Comparison of ENCODE assay signal across 8 cellular contexts in genomic region chr19:45442408-45442926, GRCh38. TPM values are rescaled to one million over a fixed set of nuclear protein-coding genes. Genes with fewer than 3 reads are reported as not detected.
DNase-seq lines count a peak whose midpoint lies in the region; ATAC-seq, FAIRE-seq and TF ChIP-seq lines count a peak whose summit lies in the region.

No MANE protein-coding gene starts in this region.

- H4K20me1 ChIP-seq in H9 (ENCODE audit: control insufficient read depth, insufficient read depth, insufficient read length) = no peaks in the 10 kb centered on the region
- H4K20me1 ChIP-seq in smooth muscle cell (ENCODE audit: low read depth) = no peaks in the 10 kb centered on the region

- H3K27me3 ChIP-seq in H9 (ENCODE audit: insufficient read depth, low read length) (no peaks in the 10 kb centered on the region), smooth muscle cell (ENCODE audit: low read depth) (no peaks in the 10 kb centered on the region)

- peaks cover 10% of the 10 kb centered on the region for H3K23me2 ChIP-seq in H9 (ENCODE audit: insufficient read length, low read depth, low read length, poor library complexity, severe bottlenecking)

- TF ChIP-seq POLR2A in H54 (IDR thresholded peaks at IDR 0.05; ENCODE audit: low read depth, low read length) = no peak

- DNase-seq in H9 (no peak), activated B cell treated with CpG ODN at 0.5 μM for 24 hours (no peak), glutamatergic neuron (no peak), smooth muscle cell (lab: John Stamatoyannopoulos, UW; ENCODE audit: unreplicated experiment) (no peak), H54 (ENCODE audit: insufficient read length, low spot score) (no peak), DMS 273 treated with DMSO at 0.1 percent for 48 hours (lab: John Stamatoyannopoulos, UW) (no peak), DMS79 treated with DMSO at 0.1 percent for 48 hours (lab: John Stamatoyannopoulos, UW) (no peak)

- no peak overlapping the region for H3K9ac ChIP-seq in H9 (ENCODE audit: extremely low read depth, insufficient read length, low read length)
- no peak overlapping the region for H3K9ac ChIP-seq in smooth muscle cell (ENCODE audit: low read depth)

- TF ChIP-seq CTCF in H9 (conservative IDR thresholded peaks at IDR 0.05) (no peak), activated B cell treated with CpG ODN at 0.5 μM for 24 hours (IDR thresholded peaks at IDR 0.05) (no peak), glutamatergic neuron (IDR thresholded peaks at IDR 0.05; ENCODE audit: partially characterized antibody, unreplicated experiment) (no peak), smooth muscle cell (IDR thresholded peaks at IDR 0.05; ENCODE audit: borderline replicate concordance, insufficient read depth, poor library complexity, severe bottlenecking) (no peak)

- no peak overlapping the region for H3K4ac ChIP-seq in H9 (ENCODE audit: low read depth, low read length)

- H3K27ac Mint-ChIP-seq in H9 (peak overlapping the region in 1 of 3 experiments; percentile 89; a peak in 1 of 7 replicates), activated B cell treated with CpG ODN at 0.5 μM for 24 hours (peak overlapping the region; percentile 89), glutamatergic neuron (ENCODE audit: unreplicated experiment) (peak overlapping the region; percentile 24)

- no peak overlapping the region for H4K91ac ChIP-seq in H9 (ENCODE audit: insufficient read length, low read depth, low read length)

- H2BK120ac ChIP-seq in H9 (ENCODE audit: low read depth, low read length, poor library complexity, severe bottlenecking) = no peak overlapping the region

- H3K4me3 ChIP-seq in smooth muscle cell = no peak overlapping the region

- no peak overlapping the region for H3K18ac ChIP-seq in H9 (ENCODE audit: insufficient read length, low read depth, low read length)

- peak overlapping the region; percentile 77 to 94 for H3K4me3 Mint-ChIP-seq in H9
- H3K4me3 Mint-ChIP-seq in activated B cell treated with CpG ODN at 0.5 μM for 24 hours = peak overlapping the region; percentile 84
- peak overlapping the region; percentile 81 for H3K4me3 Mint-ChIP-seq in glutamatergic neuron (ENCODE audit: unreplicated experiment)

- POLR2A ChIA-PET in activated B cell treated with CpG ODN at 0.5 μM for 24 hours (lab: Charles Lee) = interaction anchor here (1.4 to 2.0 kb wide), 3 partner anchors 25 to 36 kb away, joined by 7 to 10 read pairs (median 8); partner anchors contain the start of gene FOSB

- H2BK12ac ChIP-seq in H9 (ENCODE audit: insufficient read length, low read depth, low read length) = no peak overlapping the region

- no peak overlapping the region for H2BK20ac ChIP-seq in H9 (ENCODE audit: low read depth, low read length, poor library complexity, severe bottlenecking)

- H4K8ac ChIP-seq in H9 (replicated peaks; ENCODE audit: insufficient read length, low read depth, low read length) = no peak overlapping the region

- H2AK5ac ChIP-seq in H9 (ENCODE audit: insufficient read length, low read length) = no peak overlapping the region

- no peak overlapping the region for H3K27ac ChIP-seq in H9 (ENCODE audit: insufficient read length, low read depth, low read length)
- H3K27ac ChIP-seq in smooth muscle cell (ENCODE audit: low read depth) = peak overlapping the region; percentile 99

- FAIRE-seq in H54 (lab: Jason Lieb, UNC) = no peak

- H3K36me3 ChIP-seq in smooth muscle cell (ENCODE audit: low read depth) = no peaks in the 10 kb centered on the region

- no peak overlapping the region for H4K5ac ChIP-seq in H9 (ENCODE audit: insufficient read length, low read depth, low read length)

- CTCF ChIA-PET in activated B cell treated with CpG ODN at 0.5 μM for 24 hours (lab: Charles Lee) = interaction anchor here (1.8 kb wide), 1 partner anchor 36 kb away, joined by 6 read pairs; no protein-coding TSS in a partner anchor

- H3K9me3 Mint-ChIP-seq in H9 = peaks cover 0 to under 1% of the 10 kb centered on the region in 2 experiments; a peak in 1 of 5 replicates
- no peaks in the 10 kb centered on the region for H3K9me3 Mint-ChIP-seq in activated B cell treated with CpG ODN at 0.5 μM for 24 hours
- peaks cover 6% of the 10 kb centered on the region for H3K9me3 Mint-ChIP-seq in glutamatergic neuron (ENCODE audit: unreplicated experiment)

- no peak overlapping the region for H3K14ac ChIP-seq in H9 (ENCODE audit: insufficient read depth, low read length)

- no peak overlapping the region for H2AFZ ChIP-seq in H9 (ENCODE audit: low read length)
- no peak overlapping the region for H2AFZ ChIP-seq in smooth muscle cell (ENCODE audit: low read depth)

- intact Hi-C loops in activated B cell treated with CpG ODN at 0.5 μM for 24 hours (cut with micrococcal nuclease) = no loop called here

- no peaks in the 10 kb centered on the region for H3K79me2 ChIP-seq in H9 (ENCODE audit: insufficient read depth, low read length)
- H3K79me2 ChIP-seq in smooth muscle cell (ENCODE audit: low read depth) = no peaks in the 10 kb centered on the region

- no peaks in the 10 kb centered on the region for H3K79me1 ChIP-seq in H9 (ENCODE audit: insufficient read depth, low read depth, low read length, poor library complexity, severe bottlenecking)

- H3K36me3 Mint-ChIP-seq in H9 (ENCODE audit: insufficient read depth in 1 of 3, low read depth in 3 of 3) (no peaks in the 10 kb centered on the region), activated B cell treated with CpG ODN at 0.5 μM for 24 hours (ENCODE audit: low read depth) (no peaks in the 10 kb centered on the region), glutamatergic neuron (ENCODE audit: unreplicated experiment) (no peaks in the 10 kb centered on the region)

- no CpG with 5 or more reads among the region's 3 CpGs for WGBS in H9 (ENCODE audit: extremely low coverage, insufficient read length, low lambda C conversion rate)
- 96% methylated on average over 3 of the region's 3 CpGs for WGBS in smooth muscle cell (ENCODE audit: low lambda C conversion rate)

- H3T11ph ChIP-seq in H9 (ENCODE audit: low read length) = no peak overlapping the region

- no peak overlapping the region for H3K56ac ChIP-seq in H9 (ENCODE audit: insufficient read length, low read depth, low read length)

- H2BK5ac ChIP-seq in H9 (ENCODE audit: insufficient read length, low read length) = no peak overlapping the region

- ATAC-seq in activated B cell treated with CpG ODN at 0.5 μM for 24 hours (ENCODE audit: low read depth) (no peak), GM18519 (IDR thresholded peaks at IDR 0.05; ENCODE audit: low FRiP score, unreplicated experiment) (no peak)

- H3K4me1 ChIP-seq in H9 (ENCODE audit: insufficient read depth, low read length) = peaks cover 2% of the 10 kb centered on the region; the same call in 1 of the 2 replicates
- H3K4me1 ChIP-seq in smooth muscle cell (ENCODE audit: low read depth) = peaks cover 5% of the 10 kb centered on the region

- peaks cover 26 to 35% of the 10 kb centered on the region in 2 experiments for H3K4me1 Mint-ChIP-seq in H9
- peaks cover 49% of the 10 kb centered on the region for H3K4me1 Mint-ChIP-seq in activated B cell treated with CpG ODN at 0.5 μM for 24 hours
- peaks cover 1% of the 10 kb centered on the region for H3K4me1 Mint-ChIP-seq in glutamatergic neuron (ENCODE audit: low read depth, unreplicated experiment)

- H3F3A ChIP-seq in smooth muscle cell (ENCODE audit: low read depth) = peaks cover 33% of the 10 kb centered on the region

- H3K9me3 ChIP-seq in H9 (ENCODE audit: control insufficient read depth, low read depth, low read length) (no peaks in the 10 kb centered on the region), smooth muscle cell (replicated peaks; ENCODE audit: low read depth) (no peaks in the 10 kb centered on the region)

- no peak overlapping the region for H2BK15ac ChIP-seq in H9 (ENCODE audit: low read depth, low read length)

- H3K4me2 ChIP-seq in H9 (ENCODE audit: insufficient read depth, insufficient read length, low read length) (peak overlapping the region; percentile 76), smooth muscle cell (no peak overlapping the region)

- H3K27me3 Mint-ChIP-seq in H9 (ENCODE audit: low read depth) (peaks cover 5% of the 10 kb centered on the region; the same call in 1 of the 2 replicates), activated B cell treated with CpG ODN at 0.5 μM for 24 hours (no peaks in the 10 kb centered on the region), glutamatergic neuron (ENCODE audit: unreplicated experiment) (peaks cover 10% of the 10 kb centered on the region)

- no peak overlapping the region for H3K23ac ChIP-seq in H9 (ENCODE audit: insufficient read length, low read depth, low read length)

RNA-seq across cellular contexts. Expression of gene ERCC1, which starts 18.8 kb away (rescaled TPM):
- 62.4 and 66.7 TPM in 2 replicates for total RNA-seq in H9 (2021)
- 69.2 and 71.6 TPM in 2 replicates for total RNA-seq in activated B cell treated with CpG ODN at 0.5 μM for 24 hours
- 65.7 TPM for total RNA-seq in glutamatergic neuron (ENCODE audit: unreplicated experiment)
- total RNA-seq in smooth muscle cell = 60.8 and 72.6 TPM in 2 replicates
- 81.5 and 90.4 TPM in 2 replicates for polyA plus RNA-seq in smooth muscle cell

RNA-seq across cellular contexts. Expression of gene FOSB, which starts 25.3 kb away (rescaled TPM):
- total RNA-seq in H9 (2021) (1.7 and 2.5 TPM in 2 replicates), activated B cell treated with CpG ODN at 0.5 μM for 24 hours (16.8 and 20.4 TPM in 2 replicates), glutamatergic neuron (ENCODE audit: unreplicated experiment) (not detected), smooth muscle cell (171 and 186 TPM in 2 replicates)
- polyA plus RNA-seq in smooth muscle cell = 178 and 299 TPM in 2 replicates

RNA-seq across cellular contexts. Expression of gene POLR1G, which starts 36.0 kb away (rescaled TPM):
- total RNA-seq in H9 (2021) = 43.4 and 48.7 TPM in 2 replicates
- total RNA-seq in activated B cell treated with CpG ODN at 0.5 μM for 24 hours = 6.7 and 6.8 TPM in 2 replicates
- 4.3 TPM for total RNA-seq in glutamatergic neuron (ENCODE audit: unreplicated experiment)
- 1.4 and 1.6 TPM in 2 replicates for total RNA-seq in smooth muscle cell
- 2.7 and 3.9 TPM in 2 replicates for polyA plus RNA-seq in smooth muscle cell

RNA-seq across cellular contexts. Expression of gene PPP1R13L, which starts 37.6 kb away (rescaled TPM):
- total RNA-seq in H9 (2021) (40.4 and 42.6 TPM in 2 replicates), activated B cell treated with CpG ODN at 0.5 μM for 24 hours (4.0 and 5.1 TPM in 2 replicates), glutamatergic neuron (ENCODE audit: unreplicated experiment) (0.93 TPM), smooth muscle cell (26.3 and 66.4 TPM in 2 replicates)
- polyA plus RNA-seq in smooth muscle cell = 28.1 and 77.1 TPM in 2 replicates

RNA-seq across cellular contexts. Expression of gene RTN2, which starts 54.4 kb away (rescaled TPM):
- total RNA-seq in H9 (2021) = 18.9 and 20.1 TPM in 2 replicates
- 1.2 and 1.5 TPM in 2 replicates for total RNA-seq in activated B cell treated with CpG ODN at 0.5 μM for 24 hours
- 179 TPM for total RNA-seq in glutamatergic neuron (ENCODE audit: unreplicated experiment)
- 6.3 and 20.5 TPM in 2 replicates for total RNA-seq in smooth muscle cell
- polyA plus RNA-seq in smooth muscle cell = 24.4 and 28.0 TPM in 2 replicates
